ENCODE assay signal across 34 cellular contexts in genomic region chrX:69362354-69362753, GRCh38.
DNase-seq lines count a peak whose midpoint lies in the region; ATAC-seq, FAIRE-seq and TF ChIP-seq lines count a peak whose summit lies in the region.
"Had no signal": no experiment of that assay in that cellular context is flagged by ENCODE, and none has a peak within 500 bp of the region (broad histone marks: within the 10 kb centered on the region; RNA-seq: fewer than 3 reads in every experiment).

No MANE protein-coding gene starts in this region.

- H3K36me3 ChIP-seq in A673 (ENCODE audit: insufficient read depth, low read length, poor library complexity, severe bottlenecking) (no peaks in the 10 kb centered on the region), GM23248 (ENCODE audit: low read depth) (no peaks in the 10 kb centered on the region), astrocyte (ENCODE audit: insufficient read depth, low read length) (no peaks in the 10 kb centered on the region), pancreas (no peaks in the 10 kb centered on the region)
- H3K36me3 ChIP-seq: Peyer's patch, upper lobe of right lung had no signal

- H3K4me3 ChIP-seq in A673 (ENCODE audit: low read depth, low read length, poor library complexity, severe bottlenecking) (no peak overlapping the region), GM23248 (no peak overlapping the region), astrocyte (ENCODE audit: insufficient read depth, low read depth, low read length) (no peak overlapping the region), pancreas (no peak overlapping the region)
- H3K4me3 ChIP-seq: Peyer's patch, skin epidermis, upper lobe of right lung had no signal

- ATAC-seq in pancreas (no peak), T-cell (replicated peaks in 1 of 4) (no peak), HG03280 (IDR thresholded peaks at IDR 0.05; ENCODE audit: unreplicated experiment) (no peak)
- ATAC-seq: effector memory CD8-positive, alpha-beta T cell; left lobe of liver; upper lobe of right lung; WTC11 had no signal

- no peaks in the 10 kb centered on the region for H3K9me2 ChIP-seq in GM23248 (ENCODE audit: insufficient read depth)

- 0 out of 2 replicates have a peak overlapping the region, but pooled peaks have one; percentile 30 for H2AFZ ChIP-seq in GM23248
- H2AFZ ChIP-seq in astrocyte (ENCODE audit: low read depth, low read length) = no peak overlapping the region

- no TSS peak for BruUV-seq in A673 (replicated peaks; lab: Mats Ljungman, UMichigan)

- H3K27me3 Mint-ChIP-seq in astrocyte (ENCODE audit: low read depth, unreplicated experiment) (peaks cover 5% of the 10 kb centered on the region), nephron progenitor cell (ENCODE audit: low read depth, poor library complexity) (peaks cover 7% of the 10 kb centered on the region), T-cell (peaks cover 0 to 7% of the 10 kb centered on the region in 2 donors)
- H3K27me3 Mint-ChIP-seq: activated CD4-positive, alpha-beta T cell treated with anti-CD3 and anti-CD28 coated beads, Interleukin-2, amount 10 ng/mL, durations not matched to agents 24 days and 14 days; activated naive CD8-positive, alpha-beta T cell; CD4-positive, alpha-beta memory T cell; effector memory CD8-positive, alpha-beta T cell; naive B cell; stimulated activated naive B cell treated with anti-CD40 and anti-IgM and Interleukin-4, amounts not matched to agents 10 μg/mL and 1 μg/mL and 100 μg/mL, for 72 hours had no signal

- H3K4me1 Mint-ChIP-seq in astrocyte (ENCODE audit: low read depth, unreplicated experiment) = peaks cover 6% of the 10 kb centered on the region
- peaks cover 12% of the 10 kb centered on the region for H3K4me1 Mint-ChIP-seq in nephron progenitor cell
- no peaks in the 10 kb centered on the region for H3K4me1 Mint-ChIP-seq in T-cell
- H3K4me1 Mint-ChIP-seq: activated CD4-positive, alpha-beta T cell treated with anti-CD3 and anti-CD28 coated beads, Interleukin-2, amount 10 ng/mL, durations not matched to agents 24 days and 14 days; CD4-positive, alpha-beta memory T cell; naive B cell; WTC11 had no signal

- H3K4me3 Mint-ChIP-seq in astrocyte (ENCODE audit: unreplicated experiment) = no peak overlapping the region
- no peak overlapping the region for H3K4me3 Mint-ChIP-seq in nephron progenitor cell
- no peak overlapping the region for H3K4me3 Mint-ChIP-seq in T-cell
- H3K4me3 Mint-ChIP-seq: activated CD4-positive, alpha-beta T cell treated with anti-CD3 and anti-CD28 coated beads, Interleukin-2, amount 10 ng/mL, durations not matched to agents 24 days and 14 days; activated naive CD8-positive, alpha-beta T cell; CD4-positive, alpha-beta memory T cell; effector memory CD8-positive, alpha-beta T cell; H9; naive B cell; stimulated activated naive B cell treated with anti-CD40 and anti-IgM and Interleukin-4, amounts not matched to agents 10 μg/mL and 1 μg/mL and 100 μg/mL, for 72 hours; WTC11 had no signal

- H3K27ac ChIP-seq in A673 (ENCODE audit: low read depth, low read length, poor library complexity, severe bottlenecking) (peak overlapping the region; percentile 37), GM23248 (peak overlapping the region; percentile 51), astrocyte (ENCODE audit: low read depth, low read length) (no peak overlapping the region), pancreas (no peak overlapping the region), RWPE1 (no peak overlapping the region)
- H3K27ac ChIP-seq: Peyer's patch, skin epidermis, upper lobe of right lung had no signal

- TF ChIP-seq CTCF in A673 (conservative IDR thresholded peaks at IDR 0.05; ENCODE audit: low read depth, low read length) = no peak
- TF ChIP-seq CTCF in astrocyte (IDR thresholded peaks at IDR 0.05; ENCODE audit: insufficient read depth, low read depth, low read length) = no peak
- no peak for TF ChIP-seq CTCF in nephron progenitor cell (IDR thresholded peaks at IDR 0.05)
- no peak for TF ChIP-seq CTCF in pancreas (IDR thresholded peaks at IDR 0.05)
- TF ChIP-seq CTCF in RWPE1 (conservative IDR thresholded peaks at IDR 0.05; ENCODE audit: low read depth) = no peak

- CTCF ChIA-PET in A673 (lab: Charles Lee) (no interaction called here), T-cell (lab: Charles Lee) (no interaction called here), RWPE1 (lab: Yijun Ruan, JAX) (no interaction called here)

- H3K27ac Mint-ChIP-seq in astrocyte (ENCODE audit: unreplicated experiment) (no peak overlapping the region), nephron progenitor cell (peak overlapping the region; percentile 50), T-cell (no peak overlapping the region)
- H3K27ac Mint-ChIP-seq: activated CD4-positive, alpha-beta T cell treated with anti-CD3 and anti-CD28 coated beads, Interleukin-2, amount 10 ng/mL, durations not matched to agents 24 days and 14 days; activated naive CD8-positive, alpha-beta T cell; CD4-positive, alpha-beta memory T cell; effector memory CD8-positive, alpha-beta T cell; H9; naive B cell; WTC11 had no signal

- H3K4me2 ChIP-seq in GM23248 (ENCODE audit: unreplicated experiment) = peak overlapping the region; percentile 61
- H3K4me2 ChIP-seq in astrocyte (ENCODE audit: low read length) = no peak overlapping the region

- H3K9ac ChIP-seq in GM23248 (no peak overlapping the region), astrocyte (ENCODE audit: low read length) (no peak overlapping the region)

- H3K9me3 Mint-ChIP-seq in astrocyte (ENCODE audit: unreplicated experiment) (peaks cover 1% of the 10 kb centered on the region), nephron progenitor cell (peaks cover 26% of the 10 kb centered on the region), T-cell (no peaks in the 10 kb centered on the region)
- H3K9me3 Mint-ChIP-seq: activated CD4-positive, alpha-beta T cell treated with anti-CD3 and anti-CD28 coated beads, Interleukin-2, amount 10 ng/mL, durations not matched to agents 24 days and 14 days; CD4-positive, alpha-beta memory T cell; effector memory CD8-positive, alpha-beta T cell; stimulated activated naive B cell treated with anti-CD40 and anti-IgM and Interleukin-4, amounts not matched to agents 10 μg/mL and 1 μg/mL and 100 μg/mL, for 72 hours; WTC11 had no signal

- H3K36me3 Mint-ChIP-seq in astrocyte (ENCODE audit: low read depth, unreplicated experiment) (no peaks in the 10 kb centered on the region), nephron progenitor cell (ENCODE audit: low read depth) (no peaks in the 10 kb centered on the region), T-cell (no peaks in the 10 kb centered on the region)
- H3K36me3 Mint-ChIP-seq: activated naive CD8-positive, alpha-beta T cell; CD4-positive, alpha-beta memory T cell; naive B cell; stimulated activated naive B cell treated with anti-CD40 and anti-IgM and Interleukin-4, amounts not matched to agents 10 μg/mL and 1 μg/mL and 100 μg/mL, for 72 hours; WTC11 had no signal

- H4K20me1 ChIP-seq in GM23248 (ENCODE audit: insufficient read depth) (no peaks in the 10 kb centered on the region), astrocyte (ENCODE audit: insufficient read depth, low read length) (no peaks in the 10 kb centered on the region)

- no peak for DNase-seq in A673 (ENCODE audit: low spot score)
- peak; percentile 43 for DNase-seq in GM23248
- DNase-seq in astrocyte (ENCODE audit: low read depth) = no peak
- DNase-seq in nephron progenitor cell = no peak
- DNase-seq in pancreas = no peak
- DNase-seq in T-cell = no peak
- no peak for DNase-seq in RWPE1 (ENCODE audit: low spot score)
- DNase-seq: 8988T; activated CD4-positive, alpha-beta T cell treated with anti-CD3 and anti-CD28 coated beads, Interleukin-2, amount 10 ng/mL, durations not matched to agents 24 days and 14 days; activated effector memory CD4-positive, alpha-beta T cell treated with anti-CD3 and anti-CD28 coated beads, Interleukin-2, amount 50 U/mL, for 16 hours; AML-193; anterior cingulate cortex; CD4-positive, alpha-beta memory T cell; central memory CD4-positive, alpha-beta T cell; DMS 273 treated with DMSO at 0.1 percent for 48 hours; effector memory CD8-positive, alpha-beta T cell; H9; IMR-90; mesendoderm; naive B cell; NCI-H1048; NCI-H774; occipital lobe; Peyer's patch; SIG-M5; upper lobe of right lung had no signal

- POLR2A ChIA-PET in A673 (lab: Charles Lee; ENCODE audit: low non-redundant PET) = no interaction called here
- POLR2A ChIA-PET in T-cell (lab: Charles Lee) = no interaction called here
- POLR2A ChIA-PET in RWPE1 (lab: Yijun Ruan, JAX; ENCODE audit: low non-redundant PET) = no interaction called here

- in situ Hi-C loops in GM23248 (cut with MboI) = no loop called here

- H3F3A ChIP-seq in GM23248 (ENCODE audit: insufficient read depth) = peaks cover 4% of the 10 kb centered on the region; the same call in 1 of the 2 replicates

- H3K9me3 ChIP-seq in A673 (ENCODE audit: low read depth, low read length, poor library complexity, severe bottlenecking) (no peaks in the 10 kb centered on the region), GM23248 (ENCODE audit: low read depth) (no peaks in the 10 kb centered on the region), astrocyte (ENCODE audit: insufficient read depth, low read depth, low read length) (no peaks in the 10 kb centered on the region), pancreas (no peaks in the 10 kb centered on the region)
- H3K9me3 ChIP-seq: Peyer's patch, upper lobe of right lung had no signal

- H3K79me2 ChIP-seq in GM23248 (ENCODE audit: insufficient read depth) (no peaks in the 10 kb centered on the region), astrocyte (ENCODE audit: insufficient read depth, low read length) (no peaks in the 10 kb centered on the region)

- intact Hi-C loops in A673 (cut with micrococcal nuclease; ENCODE audit: unreplicated experiment) = no loop called here
- intact Hi-C loops in pancreas (cut with DNase I) = no loop called here

- FAIRE-seq in astrocyte (lab: Jason Lieb, UNC) = peak; percentile 55
- FAIRE-seq in pancreas (lab: Jason Lieb, UNC) = no peak
- FAIRE-seq: GM12891, islet of Langerhans had no signal

- H3K27me3 ChIP-seq in A673 (replicated peaks; ENCODE audit: insufficient read depth, low read depth, low read length, poor library complexity) = no peaks in the 10 kb centered on the region
- H3K27me3 ChIP-seq in GM23248 (replicated peaks; ENCODE audit: insufficient read depth) = no peaks in the 10 kb centered on the region
- H3K27me3 ChIP-seq in astrocyte (ENCODE audit: insufficient read depth, low read length) = no peaks in the 10 kb centered on the region
- H3K27me3 ChIP-seq in pancreas = no peaks in the 10 kb centered on the region
- H3K27me3 ChIP-seq: Peyer's patch, upper lobe of right lung had no signal

- WGBS in GM23248 (ENCODE audit: low coverage in 1 of 2, low lambda C conversion rate in 2 of 2, missing lambda C conversion rate in 2 of 2), 2 experiments = 8 to 10% methylated on average over 2 to 5 of the region's 5 CpGs
- 82 to 93% methylated on average over 5 of the region's 5 CpGs for WGBS in pancreas, 2 donors

- H3K4me1 ChIP-seq in A673 (ENCODE audit: insufficient read depth, low read length, poor library complexity, severe bottlenecking) (peaks cover 18% of the 10 kb centered on the region), GM23248 (ENCODE audit: insufficient read depth) (peaks cover 24% of the 10 kb centered on the region), astrocyte (ENCODE audit: insufficient read depth, low read length) (no peaks in the 10 kb centered on the region), pancreas (no peaks in the 10 kb centered on the region)
- H3K4me1 ChIP-seq: Peyer's patch, upper lobe of right lung had no signal

Comparison
In these comparisons a context has a peak if more than half of its experiments do, and no peak if none do; other contexts are left out.
1. H3K27ac ChIP-seq: peak in A673 (single experiment) and GM23248 (single experiment); none in astrocyte (single experiment), pancreas (0 of 4) and RWPE1 (single experiment).